Comparison of ENCODE assay signal across 36 cellular contexts in genomic region chr4:125370478-125370877, GRCh38. TPM values are rescaled to one million over a fixed set of nuclear protein-coding genes. Genes with fewer than 3 reads are reported as not detected.
"Had no signal": no experiment of that assay in that cellular context is flagged by ENCODE, and none has a peak within 500 bp of the region (broad histone marks: within the 10 kb centered on the region; RNA-seq: fewer than 3 reads in every experiment).

No MANE protein-coding gene starts in this region.

- ATAC-seq: activated CD8-positive, alpha-beta T cell treated with anti-CD3 and anti-CD28 coated beads for 36 hours; activated naive CD4-positive, alpha-beta T cell treated with anti-CD3 and anti-CD28 coated beads, Interleukin-2, amount 50 U/mL, for 72 hours; activated T-cell treated with anti-CD3 and anti-CD28 coated beads, Interleukin-2, amount 50 U/mL, for 4 hours; activated T-cell treated with anti-CD3 and anti-CD28 coated beads, Interleukin-2, amount 50 U/mL, for 72 hours; activated T-helper 17 cell treated with anti-CD3 and anti-CD28 coated beads, Interleukin-2, amount 50 U/mL, for 72 hours; T-helper 17 cell had no signal

- H3K36me3 ChIP-seq: ascending aorta, cardiac muscle cell had no signal

- H3K27ac ChIP-seq: cardiac muscle cell, VCaP had no signal

- H3K27me3 Mint-ChIP-seq: activated B cell treated with CpG ODN at 0.5 μM for 24 hours; activated CD4-positive, alpha-beta memory T cell treated with anti-CD3 and anti-CD28 coated beads for 36 hours; activated CD4-positive, alpha-beta T cell treated with anti-CD3 and anti-CD28 coated beads, Interleukin-2, amount 10 ng/mL, durations not matched to agents 24 days and 14 days; activated CD8-positive, alpha-beta T cell treated with anti-CD3 and anti-CD28 coated beads for 36 hours; activated naive CD8-positive, alpha-beta T cell treated with anti-CD3 and anti-CD28 coated beads for 36 hours; activated T-helper 17 cell treated with anti-CD3 and anti-CD28 coated beads, Interleukin-2, amount 50 U/mL, for 72 hours; brain; central memory CD8-positive, alpha-beta T cell; T-helper 17 cell had no signal

- H3K4me1 Mint-ChIP-seq: activated B cell treated with CpG ODN at 0.5 μM for 24 hours; activated CD4-positive, alpha-beta T cell treated with anti-CD3 and anti-CD28 coated beads, Interleukin-2, amount 10 ng/mL, durations not matched to agents 24 days and 14 days; activated naive CD8-positive, alpha-beta T cell treated with anti-CD3 and anti-CD28 coated beads for 36 hours; activated T-helper 17 cell treated with anti-CD3 and anti-CD28 coated beads, Interleukin-2, amount 50 U/mL, for 72 hours; central memory CD8-positive, alpha-beta T cell; T-helper 17 cell had no signal

- H3K9me3 Mint-ChIP-seq: activated B cell treated with CpG ODN at 0.5 μM for 24 hours; activated CD4-positive, alpha-beta T cell treated with anti-CD3 and anti-CD28 coated beads, Interleukin-2, amount 10 ng/mL, durations not matched to agents 24 days and 14 days; activated naive CD4-positive, alpha-beta T cell treated with anti-CD3 and anti-CD28 coated beads, Interleukin-2, amount 50 U/mL, for 72 hours; activated naive CD8-positive, alpha-beta T cell treated with anti-CD3 and anti-CD28 coated beads for 36 hours; activated T-helper 1 cell treated with anti-CD3 and anti-CD28 coated beads, Interleukin-12 subunit alpha, Interleukin-12 subunit beta, Interleukin-2, Interleukin-4 antibody, amounts not matched to agents 30 ng/mL and 10 ng/mL and 1 ng/mL, durations not matched to agents 14 hours and 24 hours and 36 hours; activated T-helper 17 cell treated with anti-CD3 and anti-CD28 coated beads, Interleukin-2, amount 50 U/mL, for 72 hours; T-helper 2 cell treated with Interferon-gamma antibody and Interleukin-4, amounts not matched to agents 5 μg/mL and 100 μg/mL, for 36 hours had no signal

- FAIRE-seq: bronchial epithelial cell had no signal

- H3K27me3 ChIP-seq: ascending aorta, cardiac muscle cell had no signal

- H3K4me3 Mint-ChIP-seq: activated B cell treated with CpG ODN at 0.5 μM for 24 hours; activated CD4-positive, alpha-beta memory T cell treated with anti-CD3 and anti-CD28 coated beads for 36 hours; activated CD4-positive, alpha-beta T cell treated with anti-CD3 and anti-CD28 coated beads, Interleukin-2, amount 10 ng/mL, durations not matched to agents 24 days and 14 days; activated CD8-positive, alpha-beta T cell treated with anti-CD3 and anti-CD28 coated beads for 36 hours; activated naive CD4-positive, alpha-beta T cell treated with anti-CD3 and anti-CD28 coated beads for 36 hours; activated naive CD8-positive, alpha-beta T cell treated with anti-CD3 and anti-CD28 coated beads for 36 hours; activated T-cell treated with anti-CD3 and anti-CD28 coated beads, Interleukin-2, amount 50 U/mL, for 4 hours; activated T-cell treated with anti-CD3 and anti-CD28 coated beads, Interleukin-2, amount 50 U/mL, for 72 hours; activated T-helper 1 cell treated with anti-CD3 and anti-CD28 coated beads, Interleukin-12 subunit alpha, Interleukin-12 subunit beta, Interleukin-2, Interleukin-4 antibody, amounts not matched to agents 30 ng/mL and 10 ng/mL and 1 ng/mL, durations not matched to agents 14 hours and 24 hours and 36 hours; activated T-helper 17 cell treated with anti-CD3 and anti-CD28 coated beads, Interleukin-2, amount 50 U/mL, for 72 hours; central memory CD8-positive, alpha-beta T cell; T-helper 17 cell; T-helper 2 cell treated with Interferon-gamma antibody and Interleukin-4, amounts not matched to agents 5 μg/mL and 100 μg/mL, for 36 hours had no signal

- H3K27ac Mint-ChIP-seq: activated B cell treated with CpG ODN at 0.5 μM for 24 hours; activated CD4-positive, alpha-beta memory T cell treated with anti-CD3 and anti-CD28 coated beads for 36 hours; activated CD4-positive, alpha-beta T cell treated with anti-CD3 and anti-CD28 coated beads, Interleukin-2, amount 10 ng/mL, durations not matched to agents 24 days and 14 days; activated CD8-positive, alpha-beta T cell treated with anti-CD3 and anti-CD28 coated beads for 36 hours; activated naive CD4-positive, alpha-beta T cell treated with anti-CD3 and anti-CD28 coated beads for 36 hours; activated naive CD4-positive, alpha-beta T cell treated with anti-CD3 and anti-CD28 coated beads, Interleukin-2, amount 50 U/mL, for 72 hours; activated naive CD8-positive, alpha-beta T cell treated with anti-CD3 and anti-CD28 coated beads for 36 hours; activated T-cell treated with anti-CD3 and anti-CD28 coated beads, Interleukin-2, amount 50 U/mL, for 72 hours; activated T-helper 1 cell treated with anti-CD3 and anti-CD28 coated beads, Interleukin-12 subunit alpha, Interleukin-12 subunit beta, Interleukin-2, Interleukin-4 antibody, amounts not matched to agents 30 ng/mL and 10 ng/mL and 1 ng/mL, durations not matched to agents 14 hours and 24 hours and 36 hours; activated T-helper 17 cell treated with anti-CD3 and anti-CD28 coated beads, Interleukin-2, amount 50 U/mL, for 72 hours; T-helper 17 cell; T-helper 2 cell treated with Interferon-gamma antibody and Interleukin-4, amounts not matched to agents 5 μg/mL and 100 μg/mL, for 36 hours had no signal

- DNase-seq: activated B cell treated with CpG ODN at 0.5 μM for 24 hours; activated CD4-positive, alpha-beta memory T cell treated with anti-CD3 and anti-CD28 coated beads for 36 hours; activated CD4-positive, alpha-beta T cell treated with anti-CD3 and anti-CD28 coated beads for 4 hours; activated CD4-positive, alpha-beta T cell treated with anti-CD3 and anti-CD28 coated beads, Interleukin-2, amount 10 ng/mL, durations not matched to agents 24 days and 14 days; activated CD4-positive, alpha-beta T cell treated with anti-CD3 and anti-CD28 coated beads, Interleukin-2, amount 50 U/mL, for 1 hour; activated CD4-positive, alpha-beta T cell treated with anti-CD3 and anti-CD28 coated beads, Interleukin-2, amount 50 U/mL, for 4 hours; activated CD4-positive, CD25-positive, alpha-beta regulatory T cell treated with anti-CD3 and anti-CD28 coated beads, Interleukin-2, amount 50 U/mL, for 72 hours; activated CD8-positive, alpha-beta memory T cell treated with anti-CD3 and anti-CD28 coated beads, Interleukin-2, amount 50 U/mL, for 4 hours; activated CD8-positive, alpha-beta T cell treated with anti-CD3 and anti-CD28 coated beads for 36 hours; activated effector memory CD4-positive, alpha-beta T cell treated with anti-CD3 and anti-CD28 coated beads, Interleukin-2, amount 50 U/mL, for 16 hours; activated gamma-delta T cell treated with Interleukin-2 at 50 U/mL for 16 hours; activated naive CD4-positive, alpha-beta T cell; activated naive CD4-positive, alpha-beta T cell treated with anti-CD3 and anti-CD28 coated beads for 36 hours; activated naive CD4-positive, alpha-beta T cell treated with anti-CD3 and anti-CD28 coated beads, Interleukin-2, amount 50 U/mL, for 16 hours; activated naive CD8-positive, alpha-beta T cell treated with anti-CD3 and anti-CD28 coated beads for 36 hours; activated T-cell treated with anti-CD3 and anti-CD28 coated beads for 4 hours; activated T-cell treated with anti-CD3 and anti-CD28 coated beads, Interleukin-2, amount 50 U/mL, for 1 hour; activated T-cell treated with anti-CD3 and anti-CD28 coated beads, Interleukin-2, amount 50 U/mL, for 4 hours; activated T-cell treated with anti-CD3 and anti-CD28 coated beads, Interleukin-2, amount 50 U/mL, for 72 hours; amygdala; anterior cingulate cortex; caudate nucleus; cerebellar nuclear complex; T-helper 17 cell; T-helper 9 cell had no signal

- H3K36me3 Mint-ChIP-seq: activated CD4-positive, alpha-beta memory T cell treated with anti-CD3 and anti-CD28 coated beads for 36 hours; activated naive CD4-positive, alpha-beta T cell treated with anti-CD3 and anti-CD28 coated beads, Interleukin-2, amount 50 U/mL, for 72 hours; activated naive CD8-positive, alpha-beta T cell treated with anti-CD3 and anti-CD28 coated beads for 36 hours had no signal

- H3K4me3 ChIP-seq: cardiac muscle cell had no signal

- H3K9me3 ChIP-seq: ascending aorta had no signal

RNA-seq across cellular contexts. Expression of gene FAT4, which starts 55.7 kb away (rescaled TPM):
- total RNA-seq: activated B cell treated with CpG ODN at 0.5 μM for 24 hours; activated CD4-positive, alpha-beta memory T cell treated with anti-CD3 and anti-CD28 coated beads for 36 hours; activated CD4-positive, alpha-beta T cell treated with anti-CD3 and anti-CD28 coated beads, Interleukin-2, amount 10 ng/mL, durations not matched to agents 24 days and 14 days; activated CD8-positive, alpha-beta T cell treated with anti-CD3 and anti-CD28 coated beads for 36 hours; activated naive CD4-positive, alpha-beta T cell treated with anti-CD3 and anti-CD28 coated beads for 36 hours; activated naive CD4-positive, alpha-beta T cell treated with anti-CD3 and anti-CD28 coated beads, Interleukin-2, amount 50 U/mL, for 72 hours; activated naive CD8-positive, alpha-beta T cell treated with anti-CD3 and anti-CD28 coated beads for 36 hours; activated T-cell treated with anti-CD3 and anti-CD28 coated beads, Interleukin-2, amount 50 U/mL, for 72 hours; activated T-helper 1 cell treated with anti-CD3 and anti-CD28 coated beads, Interleukin-12 subunit alpha, Interleukin-12 subunit beta, Interleukin-2, Interleukin-4 antibody, amounts not matched to agents 30 ng/mL and 10 ng/mL and 1 ng/mL, durations not matched to agents 14 hours and 24 hours and 36 hours; activated T-helper 17 cell treated with anti-CD3 and anti-CD28 coated beads, Interleukin-2, amount 50 U/mL, for 72 hours; T-helper 1 cell treated with Interleukin-12 subunit alpha and Interleukin-12 subunit beta and Interleukin-4 antibody, amounts not matched to agents 30 ng/mL and 1 ng/mL, for 36 hours had no signal
